Comparison of ENCODE assay signal across 1 cellular context in the genomic region with DNA sequence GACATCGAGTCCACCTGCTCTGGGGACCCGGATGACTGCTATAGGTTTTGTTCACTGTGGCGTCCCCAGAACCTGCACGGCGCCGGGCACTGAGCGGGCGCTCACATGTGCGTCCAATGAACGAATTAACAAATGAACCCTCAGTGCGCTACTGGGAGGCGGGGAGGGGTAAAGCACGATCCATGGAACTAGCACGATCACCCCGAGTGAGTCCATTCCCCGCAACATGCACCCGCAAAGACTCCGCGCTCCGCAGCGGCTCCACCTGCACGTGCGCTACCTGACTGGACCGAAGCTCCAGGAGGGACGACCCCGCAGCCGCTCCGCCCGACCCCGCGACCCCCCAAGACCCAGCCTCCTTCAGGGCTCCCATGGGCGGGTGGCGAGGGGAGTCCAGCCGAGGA.
TF ChIP-seq lines count a peak whose summit lies in the region.

No MANE protein-coding gene starts in this region.

TF ChIP-seq in H1, 55 proteins besides CTCF, POLR2A, EP300 and RAD21 (continued from another document):
- TF ChIP-seq, protein P1, sequence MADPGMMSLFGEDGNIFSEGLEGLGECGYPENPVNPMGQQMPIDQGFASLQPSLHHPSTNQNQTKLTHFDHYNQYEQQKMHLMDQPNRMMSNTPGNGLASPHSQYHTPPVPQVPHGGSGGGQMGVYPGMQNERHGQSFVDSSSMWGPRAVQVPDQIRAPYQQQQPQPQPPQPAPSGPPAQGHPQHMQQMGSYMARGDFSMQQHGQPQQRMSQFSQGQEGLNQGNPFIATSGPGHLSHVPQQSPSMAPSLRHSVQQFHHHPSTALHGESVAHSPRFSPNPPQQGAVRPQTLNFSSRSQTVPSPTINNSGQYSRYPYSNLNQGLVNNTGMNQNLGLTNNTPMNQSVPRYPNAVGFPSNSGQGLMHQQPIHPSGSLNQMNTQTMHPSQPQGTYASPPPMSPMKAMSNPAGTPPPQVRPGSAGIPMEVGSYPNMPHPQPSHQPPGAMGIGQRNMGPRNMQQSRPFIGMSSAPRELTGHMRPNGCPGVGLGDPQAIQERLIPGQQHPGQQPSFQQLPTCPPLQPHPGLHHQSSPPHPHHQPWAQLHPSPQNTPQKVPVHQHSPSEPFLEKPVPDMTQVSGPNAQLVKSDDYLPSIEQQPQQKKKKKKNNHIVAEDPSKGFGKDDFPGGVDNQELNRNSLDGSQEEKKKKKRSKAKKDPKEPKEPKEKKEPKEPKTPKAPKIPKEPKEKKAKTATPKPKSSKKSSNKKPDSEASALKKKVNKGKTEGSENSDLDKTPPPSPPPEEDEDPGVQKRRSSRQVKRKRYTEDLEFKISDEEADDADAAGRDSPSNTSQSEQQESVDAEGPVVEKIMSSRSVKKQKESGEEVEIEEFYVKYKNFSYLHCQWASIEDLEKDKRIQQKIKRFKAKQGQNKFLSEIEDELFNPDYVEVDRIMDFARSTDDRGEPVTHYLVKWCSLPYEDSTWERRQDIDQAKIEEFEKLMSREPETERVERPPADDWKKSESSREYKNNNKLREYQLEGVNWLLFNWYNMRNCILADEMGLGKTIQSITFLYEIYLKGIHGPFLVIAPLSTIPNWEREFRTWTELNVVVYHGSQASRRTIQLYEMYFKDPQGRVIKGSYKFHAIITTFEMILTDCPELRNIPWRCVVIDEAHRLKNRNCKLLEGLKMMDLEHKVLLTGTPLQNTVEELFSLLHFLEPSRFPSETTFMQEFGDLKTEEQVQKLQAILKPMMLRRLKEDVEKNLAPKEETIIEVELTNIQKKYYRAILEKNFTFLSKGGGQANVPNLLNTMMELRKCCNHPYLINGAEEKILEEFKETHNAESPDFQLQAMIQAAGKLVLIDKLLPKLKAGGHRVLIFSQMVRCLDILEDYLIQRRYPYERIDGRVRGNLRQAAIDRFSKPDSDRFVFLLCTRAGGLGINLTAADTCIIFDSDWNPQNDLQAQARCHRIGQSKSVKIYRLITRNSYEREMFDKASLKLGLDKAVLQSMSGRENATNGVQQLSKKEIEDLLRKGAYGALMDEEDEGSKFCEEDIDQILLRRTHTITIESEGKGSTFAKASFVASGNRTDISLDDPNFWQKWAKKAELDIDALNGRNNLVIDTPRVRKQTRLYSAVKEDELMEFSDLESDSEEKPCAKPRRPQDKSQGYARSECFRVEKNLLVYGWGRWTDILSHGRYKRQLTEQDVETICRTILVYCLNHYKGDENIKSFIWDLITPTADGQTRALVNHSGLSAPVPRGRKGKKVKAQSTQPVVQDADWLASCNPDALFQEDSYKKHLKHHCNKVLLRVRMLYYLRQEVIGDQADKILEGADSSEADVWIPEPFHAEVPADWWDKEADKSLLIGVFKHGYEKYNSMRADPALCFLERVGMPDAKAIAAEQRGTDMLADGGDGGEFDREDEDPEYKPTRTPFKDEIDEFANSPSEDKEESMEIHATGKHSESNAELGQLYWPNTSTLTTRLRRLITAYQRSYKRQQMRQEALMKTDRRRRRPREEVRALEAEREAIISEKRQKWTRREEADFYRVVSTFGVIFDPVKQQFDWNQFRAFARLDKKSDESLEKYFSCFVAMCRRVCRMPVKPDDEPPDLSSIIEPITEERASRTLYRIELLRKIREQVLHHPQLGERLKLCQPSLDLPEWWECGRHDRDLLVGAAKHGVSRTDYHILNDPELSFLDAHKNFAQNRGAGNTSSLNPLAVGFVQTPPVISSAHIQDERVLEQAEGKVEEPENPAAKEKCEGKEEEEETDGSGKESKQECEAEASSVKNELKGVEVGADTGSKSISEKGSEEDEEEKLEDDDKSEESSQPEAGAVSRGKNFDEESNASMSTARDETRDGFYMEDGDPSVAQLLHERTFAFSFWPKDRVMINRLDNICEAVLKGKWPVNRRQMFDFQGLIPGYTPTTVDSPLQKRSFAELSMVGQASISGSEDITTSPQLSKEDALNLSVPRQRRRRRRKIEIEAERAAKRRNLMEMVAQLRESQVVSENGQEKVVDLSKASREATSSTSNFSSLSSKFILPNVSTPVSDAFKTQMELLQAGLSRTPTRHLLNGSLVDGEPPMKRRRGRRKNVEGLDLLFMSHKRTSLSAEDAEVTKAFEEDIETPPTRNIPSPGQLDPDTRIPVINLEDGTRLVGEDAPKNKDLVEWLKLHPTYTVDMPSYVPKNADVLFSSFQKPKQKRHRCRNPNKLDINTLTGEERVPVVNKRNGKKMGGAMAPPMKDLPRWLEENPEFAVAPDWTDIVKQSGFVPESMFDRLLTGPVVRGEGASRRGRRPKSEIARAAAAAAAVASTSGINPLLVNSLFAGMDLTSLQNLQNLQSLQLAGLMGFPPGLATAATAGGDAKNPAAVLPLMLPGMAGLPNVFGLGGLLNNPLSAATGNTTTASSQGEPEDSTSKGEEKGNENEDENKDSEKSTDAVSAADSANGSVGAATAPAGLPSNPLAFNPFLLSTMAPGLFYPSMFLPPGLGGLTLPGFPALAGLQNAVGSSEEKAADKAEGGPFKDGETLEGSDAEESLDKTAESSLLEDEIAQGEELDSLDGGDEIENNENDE (IDR thresholded peaks at IDR 0.05; ENCODE audit: insufficient replicate concordance, low read length): no peak
- TF ChIP-seq TBP (IDR thresholded peaks at IDR 0.05; ENCODE audit: low read depth, low read length) (no peak), KDM5A (IDR thresholded peaks at IDR 0.05; ENCODE audit: low read length) (0 out of 2 replicates have a peak, but pooled peaks have one; percentile 10), TCF12 (IDR thresholded peaks at IDR 0.05; ENCODE audit: low read depth, low read length) (no peak), HDAC2 (IDR thresholded peaks at IDR 0.05; ENCODE audit: borderline replicate concordance in 1 of 2, low read depth in 2 of 2, low read length in 2 of 2) (0 out of 4 replicates have a peak, but pooled peaks of 1 of the 2 experiments have one; percentile 50)
- TF ChIP-seq, protein P2, sequence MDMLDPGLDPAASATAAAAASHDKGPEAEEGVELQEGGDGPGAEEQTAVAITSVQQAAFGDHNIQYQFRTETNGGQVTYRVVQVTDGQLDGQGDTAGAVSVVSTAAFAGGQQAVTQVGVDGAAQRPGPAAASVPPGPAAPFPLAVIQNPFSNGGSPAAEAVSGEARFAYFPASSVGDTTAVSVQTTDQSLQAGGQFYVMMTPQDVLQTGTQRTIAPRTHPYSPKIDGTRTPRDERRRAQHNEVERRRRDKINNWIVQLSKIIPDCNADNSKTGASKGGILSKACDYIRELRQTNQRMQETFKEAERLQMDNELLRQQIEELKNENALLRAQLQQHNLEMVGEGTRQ (IDR thresholded peaks at IDR 0.05; ENCODE audit: low read length): no peak
